Comparison of ENCODE assay signal across 21 cellular contexts in the genomic region with DNA sequence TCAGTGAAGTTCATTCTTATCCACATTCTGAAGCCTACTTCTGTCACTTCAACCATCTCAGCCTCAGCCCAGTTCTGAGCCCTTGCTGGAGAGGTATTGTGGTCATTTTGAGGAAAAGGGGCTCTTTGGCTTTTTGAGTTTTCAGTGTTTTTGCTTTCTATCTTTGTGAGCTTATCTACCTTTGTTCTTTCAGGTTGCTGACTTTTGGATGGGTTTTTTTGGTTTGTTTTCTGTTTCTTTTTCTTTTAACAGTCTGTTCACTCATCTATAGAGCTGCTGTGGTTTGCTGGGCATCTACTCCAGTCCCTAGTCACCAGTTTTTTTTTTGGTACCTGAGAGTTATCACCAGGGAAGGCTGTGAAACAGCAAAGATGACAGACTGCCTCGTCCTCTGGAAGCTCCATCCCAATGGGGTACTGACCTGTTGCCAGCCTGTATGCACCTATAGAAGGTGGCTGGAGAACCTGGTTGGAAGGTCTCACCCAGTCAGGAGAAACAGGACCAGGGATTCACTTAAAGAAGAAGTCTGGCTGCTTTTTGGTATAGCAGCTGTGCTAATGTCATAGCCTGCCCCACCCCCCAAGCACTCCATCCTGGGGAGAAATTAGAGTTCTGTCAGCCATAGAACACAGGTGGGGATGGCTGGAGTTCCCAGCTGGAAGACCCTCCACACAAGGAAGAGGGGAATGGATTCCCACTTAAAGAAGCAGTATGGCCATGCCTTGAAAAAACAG.
DNase-seq lines count a peak whose midpoint lies in the region; ATAC-seq and TF ChIP-seq lines count a peak whose summit lies in the region.
"Had no signal": no experiment of that assay in that cellular context is flagged by ENCODE, and none has a peak within 500 bp of the region (broad histone marks: within the 10 kb centered on the region; RNA-seq: fewer than 3 reads in every experiment).

No MANE protein-coding gene starts in this region.

- H3K4me3 ChIP-seq in OCI-LY7 (ENCODE audit: low read depth, low read length, poor library complexity, severe bottlenecking) = no peak overlapping the region
- H3K4me3 ChIP-seq: esophagus muscularis mucosa, lung, psoas muscle, transverse colon had no signal

- H3K36me3 ChIP-seq in OCI-LY7 (ENCODE audit: insufficient read depth, low read length) = no peaks in the 10 kb centered on the region
- H3K36me3 ChIP-seq: esophagus muscularis mucosa, transverse colon had no signal

- H3K79me2 ChIP-seq in OCI-LY7 (ENCODE audit: insufficient read depth, low read depth, low read length) = no peaks in the 10 kb centered on the region

- BruUV-seq in OCI-LY7 (replicated peaks; lab: Mats Ljungman, UMichigan) = no TSS peak

- ATAC-seq in GM19023 (IDR thresholded peaks at IDR 0.05; ENCODE audit: unreplicated experiment) = peak; percentile 85
- peak; percentile 98 for ATAC-seq in GM21717 (IDR thresholded peaks at IDR 0.05; ENCODE audit: unreplicated experiment)
- peak; percentile 91 for ATAC-seq in HG03045 (IDR thresholded peaks at IDR 0.05; ENCODE audit: unreplicated experiment)
- ATAC-seq in HG03575 (IDR thresholded peaks at IDR 0.05; ENCODE audit: extremely low read depth, insufficient number of reproducible peaks, low FRiP score, unreplicated experiment) = peak; percentile 93
- ATAC-seq: activated T-cell treated with anti-CD3 and anti-CD28 coated beads, Interleukin-2, amount 50 U/mL, for 4 hours; natural killer cell treated with Interleukin-12 subunit alpha and Interleukin-12 subunit beta and Interleukin-15 and Interleukin-18, amount 100 ng/mL, for 72 hours; psoas muscle had no signal

- TF ChIP-seq CTCF in OCI-LY7 (conservative IDR thresholded peaks at IDR 0.05; ENCODE audit: low read length) = no peak

- H4K20me1 ChIP-seq in OCI-LY7 (ENCODE audit: insufficient read depth, low read length) = no peaks in the 10 kb centered on the region

- CTCF ChIA-PET in OCI-LY7 (lab: Charles Lee; ENCODE audit: unreplicated experiment) = no interaction called here

- DNase-seq in OCI-LY7 (ENCODE audit: low spot score) (no peak), H4 (ENCODE audit: low spot score) (no peak)
- no peak for DNase-seq in stimulated activated CD4-positive, alpha-beta T cell treated with anti-CD3 and anti-CD28 coated beads, Interleukin-4, amount 100 ng/mL, for 24 hours
- DNase-seq in activated effector memory CD4-positive, alpha-beta T cell treated with anti-CD3 and anti-CD28 coated beads, Interleukin-2, amount 50 U/mL, for 16 hours = no peak
- DNase-seq: activated CD4-positive, alpha-beta memory T cell treated with anti-CD3 and anti-CD28 coated beads for 36 hours; activated T-cell treated with anti-CD3 and anti-CD28 coated beads, Interleukin-2, amount 50 U/mL, for 4 hours; AML-193; Caco-2; NCI-H1436; NCI-H226; psoas muscle; stimulated activated naive CD4-positive, alpha-beta T cell; transverse colon had no signal

- H3K4me2 ChIP-seq in OCI-LY7 (ENCODE audit: low read length) = no peak overlapping the region

- no peak overlapping the region for H3K27ac ChIP-seq in OCI-LY7 (ENCODE audit: low read depth, low read length, poor library complexity, severe bottlenecking)
- H3K27ac ChIP-seq: esophagus muscularis mucosa, psoas muscle, transverse colon, VCaP had no signal

- H3K9me2 ChIP-seq in OCI-LY7 (ENCODE audit: insufficient read depth, low read length) = no peaks in the 10 kb centered on the region

- no peak overlapping the region for H2AFZ ChIP-seq in OCI-LY7 (ENCODE audit: low read length)

- H3K4me1 ChIP-seq in OCI-LY7 (ENCODE audit: insufficient read depth, low read length, poor library complexity, severe bottlenecking) = no peaks in the 10 kb centered on the region
- H3K4me1 ChIP-seq: Caco-2, esophagus muscularis mucosa, psoas muscle, transverse colon had no signal

- POLR2A ChIA-PET in OCI-LY7 (lab: Charles Lee) = no interaction called here

- intact Hi-C loops in OCI-LY7 (cut with micrococcal nuclease; ENCODE audit: unreplicated experiment) = no loop called here

- no peaks in the 10 kb centered on the region for H3K9me3 ChIP-seq in OCI-LY7 (ENCODE audit: low read length)
- H3K9me3 ChIP-seq: Caco-2, psoas muscle, transverse colon had no signal
